In the genomic region with DNA sequence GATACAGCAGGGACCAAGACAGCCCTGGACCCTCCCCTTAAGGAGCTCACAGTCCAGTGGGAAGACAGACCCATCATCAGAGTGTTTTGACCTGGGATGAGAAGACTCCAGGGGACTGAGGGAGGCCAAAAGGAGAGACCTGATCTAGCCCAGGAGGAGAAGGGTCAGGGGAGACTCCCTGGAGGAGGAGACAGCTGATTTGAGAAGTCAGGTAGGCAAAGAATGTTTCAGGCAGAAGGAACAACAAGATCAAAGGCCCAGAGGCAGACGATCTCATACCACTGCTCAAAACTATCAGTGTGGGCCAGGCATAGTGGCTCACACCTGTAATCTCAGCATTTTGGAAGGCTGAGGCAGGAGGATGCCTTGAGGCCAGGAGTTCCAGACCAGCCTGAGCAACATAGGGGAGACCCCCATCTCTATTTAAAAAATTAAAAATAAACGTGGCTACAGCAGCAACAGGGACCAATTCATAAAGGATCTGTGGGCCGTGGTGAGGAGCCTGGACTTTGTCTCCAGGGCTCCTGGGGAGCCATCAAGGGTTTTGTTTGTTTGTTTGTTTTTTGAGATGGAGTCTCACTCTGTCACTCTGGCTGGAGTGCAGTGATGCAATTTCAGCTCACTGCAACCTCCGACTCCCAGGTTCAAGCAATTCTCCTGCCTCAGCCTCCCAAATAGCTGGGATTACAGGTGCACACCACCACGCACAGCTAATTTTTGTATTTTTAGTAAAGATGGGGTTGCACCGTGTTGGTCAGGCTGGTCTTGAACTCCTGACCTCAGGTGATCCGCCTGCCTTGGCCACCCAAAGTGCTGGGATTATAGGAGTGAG, we compare ENCODE assay signal across 9 cellular contexts. TPM values are rescaled to one million over a fixed set of nuclear protein-coding genes. Genes with fewer than 3 reads are reported as not detected.
A peak's percentile ranks its signal among the peaks of the same experiment; 100 is the strongest.
DNase-seq lines count a peak whose midpoint lies in the region; ATAC-seq and TF ChIP-seq lines count a peak whose summit lies in the region.
"Had no signal": no experiment of that assay in that cellular context is flagged by ENCODE, and none has a peak within 500 bp of the region (broad histone marks: within the 10 kb centered on the region; RNA-seq: fewer than 3 reads in every experiment).

No MANE protein-coding gene starts in this region.

- no peaks in the 10 kb centered on the region for H3K27me3 Mint-ChIP-seq in activated CD4-positive, alpha-beta memory T cell treated with anti-CD3 and anti-CD28 coated beads for 36 hours
- no peaks in the 10 kb centered on the region for H3K27me3 Mint-ChIP-seq in activated CD4-positive, alpha-beta memory T cell treated with anti-CD3 and anti-CD28 coated beads, Interleukin-2, amount 10 ng/mL, durations not matched to agents 7 days and 5 days
- peaks cover 6% of the 10 kb centered on the region for H3K27me3 Mint-ChIP-seq in endodermal cell (ENCODE audit: insufficient read depth)
- no peaks in the 10 kb centered on the region for H3K27me3 Mint-ChIP-seq in stimulated activated naive B cell treated with anti-CD40 and anti-IgM and Interleukin-4, amounts not matched to agents 10 μg/mL and 1 μg/mL and 100 μg/mL, for 72 hours
- H3K27me3 Mint-ChIP-seq in CD14-positive monocyte (ENCODE audit: low read depth in 3 of 3): peaks cover 6 to 14% (median 12%) of the 10 kb centered on the region in 3 donors

- no peak for DNase-seq in activated CD4-positive, alpha-beta memory T cell treated with anti-CD3 and anti-CD28 coated beads for 36 hours
- DNase-seq in activated CD4-positive, alpha-beta memory T cell treated with anti-CD3 and anti-CD28 coated beads, Interleukin-2, amount 10 ng/mL, durations not matched to agents 7 days and 5 days: no peak
- DNase-seq in endodermal cell: peak; percentile 53
- DNase-seq in stimulated activated naive B cell treated with anti-CD40 and anti-IgM and Interleukin-4, amounts not matched to agents 10 μg/mL and 1 μg/mL and 100 μg/mL, for 72 hours: no peak
- no peak for DNase-seq in OCI-M1 (lab: John Stamatoyannopoulos, UW)
- DNase-seq in CD14-positive monocyte (ENCODE audit: low spot score): no peak

- intact Hi-C loops in activated CD4-positive, alpha-beta memory T cell treated with anti-CD3 and anti-CD28 coated beads for 36 hours (cut with micrococcal nuclease): loop anchor here (2.0 to 10.0 kb wide), 4 partner anchors 33 to 489 kb away; partner anchors contain the start of genes HAUS5, IGFLR1, LIN37 and PSENEN
- intact Hi-C loops in CD14-positive monocyte (cut with micrococcal nuclease): loop anchor here (2.0 to 10.0 kb wide), 3 partner anchors 17 to 99 kb away; partner anchors contain the start of genes HAUS5 (in 1 of the 2), IGFLR1 (in 1 of the 2), LIN37 (in 1 of the 2) and PSENEN (in 1 of the 2)

- no peak overlapping the region for H3K27ac ChIP-seq in endodermal cell (ENCODE audit: low read depth, low read length)

- peaks cover 6% of the 10 kb centered on the region for H3K36me3 Mint-ChIP-seq in activated CD4-positive, alpha-beta memory T cell treated with anti-CD3 and anti-CD28 coated beads for 36 hours
- peaks cover 12% of the 10 kb centered on the region for H3K36me3 Mint-ChIP-seq in activated CD4-positive, alpha-beta memory T cell treated with anti-CD3 and anti-CD28 coated beads, Interleukin-2, amount 10 ng/mL, durations not matched to agents 7 days and 5 days (ENCODE audit: low read depth)
- H3K36me3 Mint-ChIP-seq in endodermal cell (ENCODE audit: low read depth) (peaks cover 7% of the 10 kb centered on the region), CD14-positive monocyte (peaks cover under 1 to 5% of the 10 kb centered on the region in 2 donors)
- peaks cover 0 to under 1% of the 10 kb centered on the region in 2 donors for H3K36me3 Mint-ChIP-seq in stimulated activated naive B cell treated with anti-CD40 and anti-IgM and Interleukin-4, amounts not matched to agents 10 μg/mL and 1 μg/mL and 100 μg/mL, for 72 hours

- TF ChIP-seq CTCF in endodermal cell (conservative IDR thresholded peaks at IDR 0.05) (no peak), CD14-positive monocyte (IDR thresholded peaks at IDR 0.05) (no peak)

- H3K4me1 Mint-ChIP-seq in activated CD4-positive, alpha-beta memory T cell treated with anti-CD3 and anti-CD28 coated beads for 36 hours (ENCODE audit: low read depth): peaks cover 45% of the 10 kb centered on the region
- H3K4me1 Mint-ChIP-seq in activated CD4-positive, alpha-beta memory T cell treated with anti-CD3 and anti-CD28 coated beads, Interleukin-2, amount 10 ng/mL, durations not matched to agents 7 days and 5 days: peaks cover 60% of the 10 kb centered on the region
- H3K4me1 Mint-ChIP-seq in endodermal cell (peaks cover 17% of the 10 kb centered on the region), CD14-positive monocyte (peaks cover 46% of the 10 kb centered on the region)
- peaks cover 20 to 56% of the 10 kb centered on the region in 2 donors for H3K4me1 Mint-ChIP-seq in stimulated activated naive B cell treated with anti-CD40 and anti-IgM and Interleukin-4, amounts not matched to agents 10 μg/mL and 1 μg/mL and 100 μg/mL, for 72 hours

- WGBS in endodermal cell (ENCODE audit: insufficient coverage in 1 of 2, insufficient read length in 1 of 2), 2 experiments: 86 to 87% methylated on average over 5 to 7 of the region's 7 CpGs

- H3K9me3 Mint-ChIP-seq in activated CD4-positive, alpha-beta memory T cell treated with anti-CD3 and anti-CD28 coated beads for 36 hours: no peaks in the 10 kb centered on the region
- no peaks in the 10 kb centered on the region for H3K9me3 Mint-ChIP-seq in activated CD4-positive, alpha-beta memory T cell treated with anti-CD3 and anti-CD28 coated beads, Interleukin-2, amount 10 ng/mL, durations not matched to agents 7 days and 5 days
- H3K9me3 Mint-ChIP-seq in endodermal cell: no peaks in the 10 kb centered on the region
- no peaks in the 10 kb centered on the region for H3K9me3 Mint-ChIP-seq in stimulated activated naive B cell treated with anti-CD40 and anti-IgM and Interleukin-4, amounts not matched to agents 10 μg/mL and 1 μg/mL and 100 μg/mL, for 72 hours
- no peaks in the 10 kb centered on the region for H3K9me3 Mint-ChIP-seq in CD14-positive monocyte

- H3K9ac ChIP-seq in endodermal cell (ENCODE audit: extremely low read depth, low read length, poor library complexity, severe bottlenecking): no peak overlapping the region

- no peaks in the 10 kb centered on the region for H3K4me1 ChIP-seq in endodermal cell (ENCODE audit: control insufficient read depth, insufficient read depth, low read length)

- peak overlapping the region; percentile 10 for H3K27ac Mint-ChIP-seq in activated CD4-positive, alpha-beta memory T cell treated with anti-CD3 and anti-CD28 coated beads for 36 hours
- no peak overlapping the region for H3K27ac Mint-ChIP-seq in activated CD4-positive, alpha-beta memory T cell treated with anti-CD3 and anti-CD28 coated beads, Interleukin-2, amount 10 ng/mL, durations not matched to agents 7 days and 5 days
- H3K27ac Mint-ChIP-seq in endodermal cell: no peak overlapping the region
- no peak overlapping the region for H3K27ac Mint-ChIP-seq in stimulated activated naive B cell treated with anti-CD40 and anti-IgM and Interleukin-4, amounts not matched to agents 10 μg/mL and 1 μg/mL and 100 μg/mL, for 72 hours
- H3K27ac Mint-ChIP-seq in CD14-positive monocyte: peak overlapping the region in 2 of 7 donors; percentile 31 to 92

- no peak overlapping the region for H3K4me3 Mint-ChIP-seq in activated CD4-positive, alpha-beta memory T cell treated with anti-CD3 and anti-CD28 coated beads for 36 hours
- H3K4me3 Mint-ChIP-seq in activated CD4-positive, alpha-beta memory T cell treated with anti-CD3 and anti-CD28 coated beads, Interleukin-2, amount 10 ng/mL, durations not matched to agents 7 days and 5 days: no peak overlapping the region
- no peak overlapping the region for H3K4me3 Mint-ChIP-seq in endodermal cell
- H3K4me3 Mint-ChIP-seq in stimulated activated naive B cell treated with anti-CD40 and anti-IgM and Interleukin-4, amounts not matched to agents 10 μg/mL and 1 μg/mL and 100 μg/mL, for 72 hours: peak overlapping the region; percentile 78 to 79
- H3K4me3 Mint-ChIP-seq in CD14-positive monocyte: peak overlapping the region in 1 of 2 donors; percentile 7

- no peak overlapping the region for H3K4me3 ChIP-seq in endodermal cell (ENCODE audit: low read length)

- POLR2A ChIA-PET in activated CD4-positive, alpha-beta memory T cell treated with anti-CD3 and anti-CD28 coated beads for 36 hours (lab: Charles Lee): interaction anchor here (2.5 kb wide), 1 partner anchor 33 kb away, joined by 14 read pairs; the partner anchor contains the start of gene HAUS5
- POLR2A ChIA-PET in activated CD4-positive, alpha-beta memory T cell treated with anti-CD3 and anti-CD28 coated beads, Interleukin-2, amount 10 ng/mL, durations not matched to agents 7 days and 5 days (lab: Charles Lee): interaction anchor here (1.1 kb wide), 1 partner anchor 33 kb away, joined by 3 read pairs; the partner anchor contains the start of gene HAUS5

- no peaks in the 10 kb centered on the region for H3K9me3 ChIP-seq in endodermal cell (ENCODE audit: control insufficient read depth, low read length)
- H3K9me3 ChIP-seq: right atrium auricular region had no signal

- ATAC-seq in stimulated activated naive B cell treated with anti-CD40 and anti-IgM and Interleukin-4, amounts not matched to agents 10 μg/mL and 1 μg/mL and 100 μg/mL, for 72 hours (replicated peaks): no peak

- no peaks in the 10 kb centered on the region for H3K27me3 ChIP-seq in endodermal cell (ENCODE audit: control insufficient read depth, insufficient read depth, low read length, poor library complexity, severe bottlenecking)
- H3K27me3 ChIP-seq: right atrium auricular region had no signal

- CTCF ChIA-PET in activated CD4-positive, alpha-beta memory T cell treated with anti-CD3 and anti-CD28 coated beads for 36 hours (lab: Charles Lee): no interaction called here
- CTCF ChIA-PET in activated CD4-positive, alpha-beta memory T cell treated with anti-CD3 and anti-CD28 coated beads, Interleukin-2, amount 10 ng/mL, durations not matched to agents 7 days and 5 days (lab: Charles Lee): no interaction called here

- peaks cover 12% of the 10 kb centered on the region for H3K36me3 ChIP-seq in endodermal cell (ENCODE audit: control insufficient read depth, insufficient read depth, low read length)
- H3K36me3 ChIP-seq: right atrium auricular region had no signal

RNA-seq across cellular contexts. Expression of gene COX6B1, which starts 2.2 kb away (rescaled TPM):
- total RNA-seq in activated CD4-positive, alpha-beta memory T cell treated with anti-CD3 and anti-CD28 coated beads for 36 hours: 100 to 1,000 TPM; 444 to 453 TPM
- total RNA-seq in activated CD4-positive, alpha-beta memory T cell treated with anti-CD3 and anti-CD28 coated beads, Interleukin-2, amount 10 ng/mL, durations not matched to agents 7 days and 5 days: 100 to 1,000 TPM; 440 to 442 TPM
- total RNA-seq in endodermal cell: 100 to 1,000 TPM; 401 to 445 TPM
- polyA plus RNA-seq in endodermal cell (2013, experiment 1 of 2): 515 TPM
- polyA plus RNA-seq in endodermal cell (2013, experiment 2 of 2): 477 TPM
- 100 to 1,000 TPM; 825 to 948 TPM for polyA plus RNA-seq in CD14-positive monocyte

RNA-seq across cellular contexts. Expression of gene ETV2, which starts 4.4 kb away (rescaled TPM):
- under 1 TPM; 0.70 to 0.83 TPM for total RNA-seq in activated CD4-positive, alpha-beta memory T cell treated with anti-CD3 and anti-CD28 coated beads for 36 hours
- total RNA-seq in activated CD4-positive, alpha-beta memory T cell treated with anti-CD3 and anti-CD28 coated beads, Interleukin-2, amount 10 ng/mL, durations not matched to agents 7 days and 5 days: under 1 TPM; 0.65 to 0.96 TPM
- 1 to 10 TPM; 1.2 to 1.3 TPM for total RNA-seq in endodermal cell
- polyA plus RNA-seq in endodermal cell (2013, experiment 1 of 2): 2.8 TPM
- polyA plus RNA-seq in endodermal cell (2013, experiment 2 of 2): 2.3 TPM
- polyA plus RNA-seq in CD14-positive monocyte: under 1 TPM; 0.82 to 0.93 TPM

RNA-seq across cellular contexts. Expression of gene RBM42, which starts 17.1 kb away (rescaled TPM):
- 10 to 100 TPM; 86.4 to 88.0 TPM for total RNA-seq in activated CD4-positive, alpha-beta memory T cell treated with anti-CD3 and anti-CD28 coated beads for 36 hours
- total RNA-seq in activated CD4-positive, alpha-beta memory T cell treated with anti-CD3 and anti-CD28 coated beads, Interleukin-2, amount 10 ng/mL, durations not matched to agents 7 days and 5 days: 100 to 1,000 TPM in 1 of 2 experiments, 10 to 100 TPM in 1; 99.5 to 102 TPM
- total RNA-seq in endodermal cell: 10 to 100 TPM; 81.1 to 89.2 TPM
- 68.5 TPM for polyA plus RNA-seq in endodermal cell (2013, experiment 1 of 2)
- polyA plus RNA-seq in endodermal cell (2013, experiment 2 of 2): 64.3 TPM
- polyA plus RNA-seq in CD14-positive monocyte: 10 to 100 TPM; 50.3 to 53.3 TPM

RNA-seq across cellular contexts. Expression of gene UPK1A, which starts 20.4 kb away (rescaled TPM):
- 1 to 10 TPM in 1 of 2 experiments, under 1 TPM in 1; 0.90 to 1.0 TPM for total RNA-seq in activated CD4-positive, alpha-beta memory T cell treated with anti-CD3 and anti-CD28 coated beads for 36 hours
- under 1 TPM; 0.65 to 0.86 TPM for total RNA-seq in activated CD4-positive, alpha-beta memory T cell treated with anti-CD3 and anti-CD28 coated beads, Interleukin-2, amount 10 ng/mL, durations not matched to agents 7 days and 5 days
- under 1 TPM; 0.37 to 0.46 TPM for total RNA-seq in endodermal cell
- polyA plus RNA-seq in endodermal cell (2013, experiment 1 of 2): not detected
- 0.29 TPM for polyA plus RNA-seq in endodermal cell (2013, experiment 2 of 2)
- polyA plus RNA-seq in CD14-positive monocyte: not detected
- total RNA-seq: dermis microvascular lymphatic vessel endothelial cell, right atrium auricular region, RPMI7951 had no signal

RNA-seq across cellular contexts. Expression of gene HAUS5, which starts 33.4 kb away (rescaled TPM):
- 10 to 100 TPM; 36.6 to 43.1 TPM for total RNA-seq in activated CD4-positive, alpha-beta memory T cell treated with anti-CD3 and anti-CD28 coated beads for 36 hours
- total RNA-seq in activated CD4-positive, alpha-beta memory T cell treated with anti-CD3 and anti-CD28 coated beads, Interleukin-2, amount 10 ng/mL, durations not matched to agents 7 days and 5 days: 10 to 100 TPM; 45.3 to 46.5 TPM
- total RNA-seq in endodermal cell: 10 to 100 TPM; 32.4 to 33.7 TPM
- 29.8 TPM for polyA plus RNA-seq in endodermal cell (2013, experiment 1 of 2)
- polyA plus RNA-seq in endodermal cell (2013, experiment 2 of 2): 25.0 TPM
- polyA plus RNA-seq in CD14-positive monocyte: under 1 TPM; 0.94 to 0.99 TPM

Comparison
In these comparisons a context has a peak if more than half of its experiments do, and no peak if none do; other contexts are left out.
1. H3K4me3 Mint-ChIP-seq: peak in stimulated activated naive B cell treated with anti-CD40 and anti-IgM and Interleukin-4, amounts not matched to agents 10 μg/mL and 1 μg/mL and 100 μg/mL, for 72 hours (2 of 2); none in activated CD4-positive, alpha-beta memory T cell treated with anti-CD3 and anti-CD28 coated beads for 36 hours (single experiment), activated CD4-positive, alpha-beta memory T cell treated with anti-CD3 and anti-CD28 coated beads, Interleukin-2, amount 10 ng/mL, durations not matched to agents 7 days and 5 days (single experiment) and endodermal cell (single experiment).